Comparison of ENCODE assay signal across 1 cellular context in the genomic region with DNA sequence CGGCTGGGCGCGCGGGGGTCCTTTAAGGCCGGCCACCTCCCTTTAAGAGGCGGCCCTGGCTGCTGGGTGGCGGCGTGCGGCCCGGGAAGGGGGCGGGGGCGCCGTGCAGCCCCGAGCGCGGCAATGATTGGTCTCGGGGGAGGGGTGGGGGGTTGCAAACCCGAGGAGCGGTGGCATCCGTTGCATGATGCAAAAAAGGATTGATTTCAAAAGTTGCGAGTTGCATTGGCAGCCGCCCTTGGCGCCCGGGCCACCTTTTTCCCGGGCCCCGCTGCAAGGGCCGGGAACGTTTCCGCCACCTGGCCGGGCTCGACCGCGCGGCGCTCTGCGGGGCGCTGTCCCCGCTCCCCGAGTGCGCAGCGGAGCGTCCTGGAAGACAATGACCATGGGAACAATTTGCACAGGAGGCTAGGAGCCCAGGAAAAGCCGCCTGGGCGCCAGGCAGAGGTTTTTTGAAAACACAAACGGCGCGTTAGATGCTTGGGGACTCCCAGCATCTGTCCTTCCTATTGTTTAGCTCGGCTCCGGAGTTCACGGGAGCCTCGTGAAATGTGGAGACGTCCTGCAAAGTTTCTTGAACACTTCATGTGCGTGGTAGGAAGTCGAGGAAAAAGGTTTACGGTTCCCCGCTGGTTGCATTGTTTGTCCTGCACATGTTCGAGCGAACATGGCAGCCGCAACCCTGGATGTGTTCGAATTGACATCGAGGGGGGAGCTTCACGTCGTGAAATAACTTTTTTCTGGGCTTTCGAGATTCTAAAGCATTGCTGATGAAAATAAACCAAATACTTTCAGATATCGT.
TF ChIP-seq lines count a peak whose summit lies in the region.

SEPHS1 (minus strand) TSS at position 78 of the 802 bp plus-strand sequence. CDS start 3,343 bp downstream, outside the sequence.

TF ChIP-seq in K562, 482 proteins besides CTCF, POLR2A, EP300 and RAD21 (continued from another document and continues in another):
- TF ChIP-seq ZNF407 (IDR thresholded peaks at IDR 0.05; ENCODE audit: low read depth) (no peak), HMGN3 (IDR thresholded peaks at IDR 0.05; ENCODE audit: borderline replicate concordance, extremely low read depth, insufficient read length, low read depth, low read length) (peak; percentile 79), ZNF668 (CRISPR knock-in tag; IDR thresholded peaks at IDR 0.05) (no peak), NFRKB (IDR thresholded peaks at IDR 0.05; ENCODE audit: low read depth) (no peak), ZNF143 (CRISPR knock-in tag; IDR thresholded peaks at IDR 0.05) (no peak; the same call in 1 of the 2 replicates), ZNF347 (CRISPR knock-in tag; IDR thresholded peaks at IDR 0.05; ENCODE audit: low read depth) (no peak), SUPT5H (IDR thresholded peaks at IDR 0.05) (no peak; the same call in 1 of the 2 replicates), POLR2H (tag; IDR thresholded peaks at IDR 0.05; ENCODE audit: low read depth) (no peak), THAP7 (CRISPR knock-in tag; IDR thresholded peaks at IDR 0.05) (no peak), CBFA2T3 (IDR thresholded peaks at IDR 0.05) (no peak), CGGBP1 (CRISPR knock-in tag; IDR thresholded peaks at IDR 0.05) (no peak), BDP1 (IDR thresholded peaks at IDR 0.05; ENCODE audit: insufficient read depth, insufficient read length) (no peak), MYBL2 (IDR thresholded peaks at IDR 0.05; ENCODE audit: low read depth) (no peak), MYBL2 (CRISPR knock-in tag; IDR thresholded peaks at IDR 0.05; ENCODE audit: borderline replicate concordance) (no peak), GTF2E2 (tag; IDR thresholded peaks at IDR 0.05) (no peak), GATAD2A (IDR thresholded peaks at IDR 0.05) (no peak), RB1 (IDR thresholded peaks at IDR 0.05; ENCODE audit: low read depth) (peak; percentile 53; the same call in 1 of the 2 replicates), ZNF586 (CRISPR knock-in tag; conservative IDR thresholded peaks at IDR 0.05) (no peak), FIP1L1 (IDR thresholded peaks at IDR 0.05; ENCODE audit: low read depth, low read length, poor library complexity, severe bottlenecking) (no peak), DDX20 (tag; IDR thresholded peaks at IDR 0.05; ENCODE audit: low read depth) (no peak), SOX6 (IDR thresholded peaks at IDR 0.05) (0 out of 2 replicates have a peak, but pooled peaks have one; percentile 62)
- TF ChIP-seq, protein P1, sequence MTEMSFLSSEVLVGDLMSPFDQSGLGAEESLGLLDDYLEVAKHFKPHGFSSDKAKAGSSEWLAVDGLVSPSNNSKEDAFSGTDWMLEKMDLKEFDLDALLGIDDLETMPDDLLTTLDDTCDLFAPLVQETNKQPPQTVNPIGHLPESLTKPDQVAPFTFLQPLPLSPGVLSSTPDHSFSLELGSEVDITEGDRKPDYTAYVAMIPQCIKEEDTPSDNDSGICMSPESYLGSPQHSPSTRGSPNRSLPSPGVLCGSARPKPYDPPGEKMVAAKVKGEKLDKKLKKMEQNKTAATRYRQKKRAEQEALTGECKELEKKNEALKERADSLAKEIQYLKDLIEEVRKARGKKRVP (CRISPR knock-in tag; IDR thresholded peaks at IDR 0.05) = no peak; the same call in 1 of the 2 replicates
- TF ChIP-seq, protein P2, sequence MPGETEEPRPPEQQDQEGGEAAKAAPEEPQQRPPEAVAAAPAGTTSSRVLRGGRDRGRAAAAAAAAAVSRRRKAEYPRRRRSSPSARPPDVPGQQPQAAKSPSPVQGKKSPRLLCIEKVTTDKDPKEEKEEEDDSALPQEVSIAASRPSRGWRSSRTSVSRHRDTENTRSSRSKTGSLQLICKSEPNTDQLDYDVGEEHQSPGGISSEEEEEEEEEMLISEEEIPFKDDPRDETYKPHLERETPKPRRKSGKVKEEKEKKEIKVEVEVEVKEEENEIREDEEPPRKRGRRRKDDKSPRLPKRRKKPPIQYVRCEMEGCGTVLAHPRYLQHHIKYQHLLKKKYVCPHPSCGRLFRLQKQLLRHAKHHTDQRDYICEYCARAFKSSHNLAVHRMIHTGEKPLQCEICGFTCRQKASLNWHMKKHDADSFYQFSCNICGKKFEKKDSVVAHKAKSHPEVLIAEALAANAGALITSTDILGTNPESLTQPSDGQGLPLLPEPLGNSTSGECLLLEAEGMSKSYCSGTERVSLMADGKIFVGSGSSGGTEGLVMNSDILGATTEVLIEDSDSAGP (CRISPR knock-in tag; IDR thresholded peaks at IDR 0.05) = no peak
- TF ChIP-seq, protein P3, sequence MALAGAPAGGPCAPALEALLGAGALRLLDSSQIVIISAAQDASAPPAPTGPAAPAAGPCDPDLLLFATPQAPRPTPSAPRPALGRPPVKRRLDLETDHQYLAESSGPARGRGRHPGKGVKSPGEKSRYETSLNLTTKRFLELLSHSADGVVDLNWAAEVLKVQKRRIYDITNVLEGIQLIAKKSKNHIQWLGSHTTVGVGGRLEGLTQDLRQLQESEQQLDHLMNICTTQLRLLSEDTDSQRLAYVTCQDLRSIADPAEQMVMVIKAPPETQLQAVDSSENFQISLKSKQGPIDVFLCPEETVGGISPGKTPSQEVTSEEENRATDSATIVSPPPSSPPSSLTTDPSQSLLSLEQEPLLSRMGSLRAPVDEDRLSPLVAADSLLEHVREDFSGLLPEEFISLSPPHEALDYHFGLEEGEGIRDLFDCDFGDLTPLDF (CRISPR knock-in tag; IDR thresholded peaks at IDR 0.05) = peak; percentile 34; the same call in 1 of the 2 replicates
- TF ChIP-seq, protein P4, sequence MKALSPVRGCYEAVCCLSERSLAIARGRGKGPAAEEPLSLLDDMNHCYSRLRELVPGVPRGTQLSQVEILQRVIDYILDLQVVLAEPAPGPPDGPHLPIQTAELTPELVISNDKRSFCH (CRISPR knock-in tag; IDR thresholded peaks at IDR 0.05) = no peak
- TF ChIP-seq, protein P4 (tag; IDR thresholded peaks at IDR 0.05) = no peak
- TF ChIP-seq, protein P5, sequence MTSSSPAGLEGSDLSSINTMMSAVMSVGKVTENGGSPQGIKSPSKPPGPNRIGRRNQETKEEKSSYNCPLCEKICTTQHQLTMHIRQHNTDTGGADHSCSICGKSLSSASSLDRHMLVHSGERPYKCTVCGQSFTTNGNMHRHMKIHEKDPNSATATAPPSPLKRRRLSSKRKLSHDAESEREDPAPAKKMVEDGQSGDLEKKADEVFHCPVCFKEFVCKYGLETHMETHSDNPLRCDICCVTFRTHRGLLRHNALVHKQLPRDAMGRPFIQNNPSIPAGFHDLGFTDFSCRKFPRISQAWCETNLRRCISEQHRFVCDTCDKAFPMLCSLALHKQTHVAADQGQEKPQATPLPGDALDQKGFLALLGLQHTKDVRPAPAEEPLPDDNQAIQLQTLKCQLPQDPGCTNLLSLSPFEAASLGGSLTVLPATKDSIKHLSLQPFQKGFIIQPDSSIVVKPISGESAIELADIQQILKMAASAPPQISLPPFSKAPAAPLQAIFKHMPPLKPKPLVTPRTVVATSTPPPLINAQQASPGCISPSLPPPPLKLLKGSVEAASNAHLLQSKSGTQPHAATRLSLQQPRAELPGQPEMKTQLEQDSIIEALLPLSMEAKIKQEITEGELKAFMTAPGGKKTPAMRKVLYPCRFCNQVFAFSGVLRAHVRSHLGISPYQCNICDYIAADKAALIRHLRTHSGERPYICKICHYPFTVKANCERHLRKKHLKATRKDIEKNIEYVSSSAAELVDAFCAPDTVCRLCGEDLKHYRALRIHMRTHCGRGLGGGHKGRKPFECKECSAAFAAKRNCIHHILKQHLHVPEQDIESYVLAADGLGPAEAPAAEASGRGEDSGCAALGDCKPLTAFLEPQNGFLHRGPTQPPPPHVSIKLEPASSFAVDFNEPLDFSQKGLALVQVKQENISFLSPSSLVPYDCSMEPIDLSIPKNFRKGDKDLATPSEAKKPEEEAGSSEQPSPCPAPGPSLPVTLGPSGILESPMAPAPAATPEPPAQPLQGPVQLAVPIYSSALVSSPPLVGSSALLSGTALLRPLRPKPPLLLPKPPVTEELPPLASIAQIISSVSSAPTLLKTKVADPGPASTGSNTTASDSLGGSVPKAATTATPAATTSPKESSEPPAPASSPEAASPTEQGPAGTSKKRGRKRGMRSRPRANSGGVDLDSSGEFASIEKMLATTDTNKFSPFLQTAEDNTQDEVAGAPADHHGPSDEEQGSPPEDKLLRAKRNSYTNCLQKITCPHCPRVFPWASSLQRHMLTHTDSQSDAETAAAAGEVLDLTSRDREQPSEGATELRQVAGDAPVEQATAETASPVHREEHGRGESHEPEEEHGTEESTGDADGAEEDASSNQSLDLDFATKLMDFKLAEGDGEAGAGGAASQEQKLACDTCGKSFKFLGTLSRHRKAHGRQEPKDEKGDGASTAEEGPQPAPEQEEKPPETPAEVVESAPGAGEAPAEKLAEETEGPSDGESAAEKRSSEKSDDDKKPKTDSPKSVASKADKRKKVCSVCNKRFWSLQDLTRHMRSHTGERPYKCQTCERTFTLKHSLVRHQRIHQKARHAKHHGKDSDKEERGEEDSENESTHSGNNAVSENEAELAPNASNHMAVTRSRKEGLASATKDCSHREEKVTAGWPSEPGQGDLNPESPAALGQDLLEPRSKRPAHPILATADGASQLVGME (CRISPR knock-in tag; IDR thresholded peaks at IDR 0.05) = no peak
- TF ChIP-seq, protein P6, sequence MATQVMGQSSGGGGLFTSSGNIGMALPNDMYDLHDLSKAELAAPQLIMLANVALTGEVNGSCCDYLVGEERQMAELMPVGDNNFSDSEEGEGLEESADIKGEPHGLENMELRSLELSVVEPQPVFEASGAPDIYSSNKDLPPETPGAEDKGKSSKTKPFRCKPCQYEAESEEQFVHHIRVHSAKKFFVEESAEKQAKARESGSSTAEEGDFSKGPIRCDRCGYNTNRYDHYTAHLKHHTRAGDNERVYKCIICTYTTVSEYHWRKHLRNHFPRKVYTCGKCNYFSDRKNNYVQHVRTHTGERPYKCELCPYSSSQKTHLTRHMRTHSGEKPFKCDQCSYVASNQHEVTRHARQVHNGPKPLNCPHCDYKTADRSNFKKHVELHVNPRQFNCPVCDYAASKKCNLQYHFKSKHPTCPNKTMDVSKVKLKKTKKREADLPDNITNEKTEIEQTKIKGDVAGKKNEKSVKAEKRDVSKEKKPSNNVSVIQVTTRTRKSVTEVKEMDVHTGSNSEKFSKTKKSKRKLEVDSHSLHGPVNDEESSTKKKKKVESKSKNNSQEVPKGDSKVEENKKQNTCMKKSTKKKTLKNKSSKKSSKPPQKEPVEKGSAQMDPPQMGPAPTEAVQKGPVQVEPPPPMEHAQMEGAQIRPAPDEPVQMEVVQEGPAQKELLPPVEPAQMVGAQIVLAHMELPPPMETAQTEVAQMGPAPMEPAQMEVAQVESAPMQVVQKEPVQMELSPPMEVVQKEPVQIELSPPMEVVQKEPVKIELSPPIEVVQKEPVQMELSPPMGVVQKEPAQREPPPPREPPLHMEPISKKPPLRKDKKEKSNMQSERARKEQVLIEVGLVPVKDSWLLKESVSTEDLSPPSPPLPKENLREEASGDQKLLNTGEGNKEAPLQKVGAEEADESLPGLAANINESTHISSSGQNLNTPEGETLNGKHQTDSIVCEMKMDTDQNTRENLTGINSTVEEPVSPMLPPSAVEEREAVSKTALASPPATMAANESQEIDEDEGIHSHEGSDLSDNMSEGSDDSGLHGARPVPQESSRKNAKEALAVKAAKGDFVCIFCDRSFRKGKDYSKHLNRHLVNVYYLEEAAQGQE (CRISPR knock-in tag; IDR thresholded peaks at IDR 0.05; ENCODE audit: low read depth) = peak; percentile 86
